8 cellular contexts compared by ENCODE assay signal in the genomic region with DNA sequence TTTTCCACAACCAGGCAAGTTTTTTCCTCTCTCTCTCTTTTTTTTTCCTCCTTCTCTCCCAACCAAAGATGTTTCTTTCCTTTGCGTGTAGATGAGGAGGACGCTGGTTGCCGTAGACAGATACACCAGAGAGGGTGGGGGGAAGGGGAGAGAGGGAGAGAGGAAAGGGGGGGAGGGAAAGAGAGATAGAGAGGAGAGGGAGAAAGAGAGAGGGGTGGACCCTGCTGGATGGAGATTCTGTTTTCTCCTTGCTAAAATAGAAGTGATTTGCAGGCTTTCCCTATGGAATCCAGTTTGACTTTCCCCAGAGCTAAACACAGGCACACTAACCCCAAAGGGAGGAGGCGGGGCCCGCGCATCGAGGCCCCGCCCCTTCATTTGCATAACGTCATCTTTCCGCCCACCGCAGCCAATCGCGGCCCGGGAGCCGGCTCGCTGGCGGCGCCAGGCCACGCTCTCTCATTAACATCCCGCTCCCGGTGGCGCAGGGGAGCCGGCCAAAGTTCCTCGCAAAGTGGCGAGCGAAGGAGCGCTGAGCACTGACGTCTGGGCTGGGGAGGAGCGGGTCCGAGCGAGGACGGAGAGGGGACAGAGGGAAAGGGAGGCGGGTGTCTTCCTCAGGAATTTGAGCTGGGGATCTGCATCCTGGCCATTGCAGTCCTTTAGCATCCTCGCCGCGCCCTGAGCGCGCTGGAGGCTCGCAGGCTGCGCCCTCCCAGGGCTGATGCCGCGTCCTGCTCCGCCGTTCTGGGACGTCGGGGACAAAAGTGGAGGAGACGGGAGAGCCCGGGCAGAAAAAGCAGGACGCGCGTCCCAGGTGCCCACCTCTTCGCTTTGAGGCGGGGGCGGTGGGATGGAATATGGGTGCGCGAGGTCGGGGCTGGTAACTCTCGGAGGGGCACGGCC. TPM values are rescaled to one million over a fixed set of nuclear protein-coding genes. Genes with fewer than 3 reads are reported as not detected.
DNase-seq lines count a peak whose midpoint lies in the region; ATAC-seq and TF ChIP-seq lines count a peak whose summit lies in the region.

No MANE protein-coding gene starts in this region.

- DNase-seq in BE2C = peak; percentile 96
- peak; percentile 99 for DNase-seq in NCI-H82 (lab: John Stamatoyannopoulos, UW)
- peak; percentile 80 for DNase-seq in activated T-cell treated with anti-CD3 and anti-CD28 coated beads for 48 hours (ENCODE audit: low read depth)
- DNase-seq in myocyte (ENCODE audit: low read depth) = peak; percentile 94
- peak; percentile 54 to 61 for DNase-seq in stimulated activated CD8-positive, alpha-beta memory T cell treated with anti-CD3 and anti-CD28 coated beads, Interleukin-7, amount 100 ng/mL, for 1 hour (ENCODE audit: low read depth in 2 of 2)

- no peaks in the 10 kb centered on the region for H3K9me3 ChIP-seq in BE2C

- peak overlapping the region; percentile 93 for H3K4me3 ChIP-seq in BE2C (ENCODE audit: low read depth, low read length)

- no peaks in the 10 kb centered on the region for H3K27me3 ChIP-seq in BE2C

- peak; percentile 75 for ATAC-seq in GM19324 (IDR thresholded peaks at IDR 0.05; ENCODE audit: low FRiP score, unreplicated experiment)
- ATAC-seq in HG03442 (IDR thresholded peaks at IDR 0.05; ENCODE audit: unreplicated experiment) = peak; percentile 49
- ATAC-seq in esophagus mucosa = peak; percentile 94

- peaks cover 5% of the 10 kb centered on the region for H3K4me1 ChIP-seq in BE2C

- no peaks in the 10 kb centered on the region for H3K36me3 ChIP-seq in BE2C

- TF ChIP-seq CTCF in BE2C (IDR thresholded peaks at IDR 0.05; ENCODE audit: low read depth, low read length) = no peak

RNA-seq across cellular contexts. Expression of gene EBF1, which starts 0.6 kb away (rescaled TPM):
- polyA plus RNA-seq in BE2C (2012; ENCODE audit: insufficient read depth, insufficient read length, low read depth) = 28.8 TPM
- total RNA-seq in esophagus mucosa (2.3 TPM), myocyte (4.9 and 5.5 TPM in 2 replicates)
- polyA plus RNA-seq in myocyte (2012) = 7.0 TPM

Comparison
In these comparisons a context has a peak if more than half of its experiments do, and no peak if none do; other contexts are left out.
1. Peak in every context shown above with its lines: DNase-seq, ATAC-seq and H3K4me3 ChIP-seq.